9 cellular contexts compared by ENCODE assay signal in the genomic region with DNA sequence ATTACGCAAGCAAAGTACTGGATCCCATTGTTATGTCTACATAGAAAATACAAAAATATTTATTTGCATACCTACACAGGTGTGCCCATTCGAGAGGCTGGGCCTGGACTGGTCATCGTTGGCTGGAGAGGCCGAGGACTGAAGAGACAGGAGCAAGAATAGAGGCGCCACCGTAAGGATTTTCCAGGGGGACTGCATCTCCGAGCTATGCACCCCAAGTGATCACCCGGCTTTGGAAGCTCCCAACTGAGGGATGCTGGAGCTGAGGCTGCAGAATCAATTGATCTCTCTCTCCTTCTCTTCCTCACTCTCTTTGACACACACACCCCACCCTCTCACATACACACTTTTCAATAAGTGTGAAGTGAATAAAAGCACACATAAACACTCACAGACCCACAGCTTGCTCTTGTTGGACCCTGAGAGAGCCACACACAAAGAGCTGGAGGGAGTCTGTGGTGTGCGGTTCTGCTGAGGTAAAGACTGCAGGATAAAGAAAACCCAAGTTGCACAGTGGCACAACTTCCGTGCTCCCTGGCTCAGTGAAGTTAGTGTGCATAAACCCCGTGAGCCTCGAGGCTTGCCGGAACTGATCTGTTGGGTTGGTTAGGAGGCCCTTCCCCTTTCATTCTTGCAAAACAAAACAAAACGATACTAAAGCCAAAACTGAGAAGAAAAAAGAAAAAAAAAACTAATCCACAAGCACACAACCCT. TPM values are rescaled to one million over a fixed set of nuclear protein-coding genes. Genes with fewer than 3 reads are reported as not detected.
DNase-seq lines count a peak whose midpoint lies in the region; ATAC-seq and TF ChIP-seq lines count a peak whose summit lies in the region.
"Had no signal": no experiment of that assay in that cellular context is flagged by ENCODE, and none has a peak within 500 bp of the region (broad histone marks: within the 10 kb centered on the region; RNA-seq: fewer than 3 reads in every experiment).

A gene with protein sequence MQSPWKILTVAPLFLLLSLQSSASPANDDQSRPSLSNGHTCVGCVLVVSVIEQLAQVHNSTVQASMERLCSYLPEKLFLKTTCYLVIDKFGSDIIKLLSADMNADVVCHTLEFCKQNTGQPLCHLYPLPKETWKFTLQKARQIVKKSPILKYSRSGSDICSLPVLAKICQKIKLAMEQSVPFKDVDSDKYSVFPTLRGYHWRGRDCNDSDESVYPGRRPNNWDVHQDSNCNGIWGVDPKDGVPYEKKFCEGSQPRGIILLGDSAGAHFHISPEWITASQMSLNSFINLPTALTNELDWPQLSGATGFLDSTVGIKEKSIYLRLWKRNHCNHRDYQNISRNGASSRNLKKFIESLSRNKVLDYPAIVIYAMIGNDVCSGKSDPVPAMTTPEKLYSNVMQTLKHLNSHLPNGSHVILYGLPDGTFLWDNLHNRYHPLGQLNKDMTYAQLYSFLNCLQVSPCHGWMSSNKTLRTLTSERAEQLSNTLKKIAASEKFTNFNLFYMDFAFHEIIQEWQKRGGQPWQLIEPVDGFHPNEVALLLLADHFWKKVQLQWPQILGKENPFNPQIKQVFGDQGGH (minus strand): TSS at position 544 of the 714 bp plus-strand sequence. CDS start 346 bp downstream, at position 198.

- ATAC-seq in GM19035 (IDR thresholded peaks at IDR 0.05; ENCODE audit: unreplicated experiment) (peak; percentile 77), HG03139 (IDR thresholded peaks at IDR 0.05; ENCODE audit: unreplicated experiment) (peak; percentile 90)
- ATAC-seq in activated CD4-positive, CD25-positive, alpha-beta regulatory T cell treated with anti-CD3 and anti-CD28 coated beads, Interleukin-2, amount 50 U/mL, for 24 hours: peak; percentile 82 to 84

- H2AFZ ChIP-seq in osteoblast (ENCODE audit: low read length) (no peak within 1 kb of the TSS), smooth muscle cell (ENCODE audit: low read depth) (no peak within 1 kb of the TSS)

- peak; percentile 33 for DNase-seq in stimulated activated CD4-positive, alpha-beta T cell treated with anti-CD3 and anti-CD28 coated beads, Interleukin-12 subunit alpha, Interleukin-12 subunit beta, amount 100 ng/mL, for 4 hours
- DNase-seq in NCI-H1930 (lab: John Stamatoyannopoulos, UW) (no peak), osteoblast (ENCODE audit: insufficient read length, low spot score, missing footprints) (no peak), smooth muscle cell (lab: John Stamatoyannopoulos, UW; ENCODE audit: unreplicated experiment) (no peak)
- DNase-seq: IMR-90 had no signal

- TF ChIP-seq CTCF in osteoblast (IDR thresholded peaks at IDR 0.05; ENCODE audit: extremely low read depth, low read depth, low read length) (no peak), smooth muscle cell (IDR thresholded peaks at IDR 0.05; ENCODE audit: borderline replicate concordance, insufficient read depth, poor library complexity, severe bottlenecking) (no peak)

- 83% methylated on average over 14 of the region's 14 CpGs for WGBS in smooth muscle cell (ENCODE audit: low lambda C conversion rate)

- H4K20me1 ChIP-seq in osteoblast (ENCODE audit: insufficient read depth, low read length) (no peaks in the 10 kb centered on the region), smooth muscle cell (ENCODE audit: low read depth) (no peaks in the 10 kb centered on the region)

- H3K27me3 ChIP-seq in duodenal mucosa (ENCODE audit: control insufficient read depth in 1 of 2, insufficient read depth in 2 of 2, low read length in 2 of 2) (no peaks in the 10 kb centered on the region), osteoblast (ENCODE audit: insufficient read depth, low read length) (no peaks in the 10 kb centered on the region), smooth muscle cell (ENCODE audit: low read depth) (peaks cover 4% of the 10 kb centered on the region)

- H3K4me2 ChIP-seq in osteoblast (ENCODE audit: insufficient read depth, low read length) (no peak within 1 kb of the TSS), smooth muscle cell (no peak within 1 kb of the TSS)

- no peaks in the 10 kb centered on the region for H3K79me2 ChIP-seq in osteoblast (ENCODE audit: insufficient read depth, low read length)
- no peaks in the 10 kb centered on the region for H3K79me2 ChIP-seq in smooth muscle cell (ENCODE audit: low read depth)

- no peaks in the 10 kb centered on the region for H3F3A ChIP-seq in smooth muscle cell (ENCODE audit: low read depth)

- peaks cover 13 to 14% of the 10 kb centered on the region in 2 donors for H3K4me1 ChIP-seq in duodenal mucosa (ENCODE audit: control insufficient read depth in 1 of 2, insufficient read depth in 2 of 2, low read length in 2 of 2)
- no peaks in the 10 kb centered on the region for H3K4me1 ChIP-seq in osteoblast (ENCODE audit: insufficient read depth, low read length)
- no peaks in the 10 kb centered on the region for H3K4me1 ChIP-seq in smooth muscle cell (ENCODE audit: low read depth)

- H3K36me3 ChIP-seq in duodenal mucosa (ENCODE audit: control insufficient read depth in 1 of 2, insufficient read depth in 2 of 2, low read length in 2 of 2) (no peaks in the 10 kb centered on the region), osteoblast (ENCODE audit: insufficient read depth, low read length) (no peaks in the 10 kb centered on the region), smooth muscle cell (ENCODE audit: low read depth) (no peaks in the 10 kb centered on the region)

- H3K9me3 ChIP-seq in duodenal mucosa (ENCODE audit: control insufficient read depth in 1 of 2, low read length in 2 of 2): no peaks in the 10 kb centered on the region
- no peaks in the 10 kb centered on the region for H3K9me3 ChIP-seq in osteoblast (ENCODE audit: low read depth, low read length)
- no peaks in the 10 kb centered on the region for H3K9me3 ChIP-seq in smooth muscle cell (replicated peaks; ENCODE audit: low read depth)

- H3K27ac ChIP-seq in duodenal mucosa (ENCODE audit: low read depth, low read length) (no peak within 1 kb of the TSS), osteoblast (ENCODE audit: low read depth, low read length) (no peak within 1 kb of the TSS), smooth muscle cell (ENCODE audit: low read depth) (no peak within 1 kb of the TSS)

- H3K9ac ChIP-seq in duodenal mucosa (ENCODE audit: low read depth in 1 of 2, low read length in 2 of 2) (peak within 1 kb of the TSS in 1 of 2 donors; percentile 14), smooth muscle cell (ENCODE audit: low read depth) (no peak within 1 kb of the TSS)

- H3K4me3 ChIP-seq in duodenal mucosa (ENCODE audit: low read depth in 1 of 2, low read length in 2 of 2): peak within 1 kb of the TSS; percentile 46 to 56
- no peak within 1 kb of the TSS for H3K4me3 ChIP-seq in osteoblast (ENCODE audit: insufficient read depth, low read length)
- no peak within 1 kb of the TSS for H3K4me3 ChIP-seq in smooth muscle cell

RNA-seq across cellular contexts. Expression of the gene that starts here (rescaled TPM):
- total RNA-seq in osteoblast: under 0.01 TPM in 1 of 2 replicates, not detected in the other
- total RNA-seq in smooth muscle cell: not detected in 2 replicates
- not detected in 2 replicates for polyA plus RNA-seq in smooth muscle cell
- total RNA-seq: IMR-90 had no signal
- polyA plus RNA-seq: IMR-90 had no signal

Comparison
In these comparisons a context has a peak if more than half of its experiments do, and no peak if none do; other contexts are left out.
1. H3K4me3 ChIP-seq: peak in duodenal mucosa (2 of 2); none in osteoblast (single experiment) and smooth muscle cell (single experiment).
2. Peak in every context shown above with its lines, with median percentiles within 50 percentile points of each other: ATAC-seq.